17 cellular contexts compared by ENCODE assay signal in the genomic region with DNA sequence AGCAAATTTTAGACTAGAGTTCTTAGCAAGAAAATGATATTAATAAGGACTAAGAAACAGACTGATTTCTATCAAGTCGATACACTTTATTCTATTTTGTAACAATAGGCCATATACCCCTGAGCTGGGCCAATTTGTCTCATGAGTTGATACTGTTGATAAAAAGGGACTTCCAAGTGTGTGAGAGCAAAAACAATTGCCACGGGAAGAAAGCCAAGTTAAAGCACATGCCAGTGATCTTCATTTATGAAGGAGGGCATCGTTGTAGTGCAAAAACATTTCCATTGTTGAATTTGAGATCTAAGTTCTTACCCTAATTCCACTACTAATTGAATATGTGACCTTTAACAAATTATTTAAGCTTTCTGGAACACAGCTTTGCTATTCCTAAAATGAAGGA.
DNase-seq lines count a peak whose midpoint lies in the region; ATAC-seq, FAIRE-seq and TF ChIP-seq lines count a peak whose summit lies in the region.
"Had no signal": no experiment of that assay in that cellular context is flagged by ENCODE, and none has a peak within 500 bp of the region (broad histone marks: within the 10 kb centered on the region; RNA-seq: fewer than 3 reads in every experiment).

No MANE protein-coding gene starts in this region.

- peaks cover 0 to 44% (median 29%) of the 10 kb centered on the region in 9 donors for H3K36me3 ChIP-seq in heart left ventricle

- FAIRE-seq in frontal cortex (lab: Jason Lieb, UNC): no peak
- FAIRE-seq: GM12878, GM18507 had no signal

- no peak for TF ChIP-seq CTCF in heart left ventricle (IDR thresholded peaks at IDR 0.05)
- no peak for TF ChIP-seq CTCF in dorsolateral prefrontal cortex (IDR thresholded peaks at IDR 0.05 in 54 of 56, conservative IDR thresholded peaks at IDR 0.05 in 2 of 56; ENCODE audit: low read depth in 1 of 56, partially characterized antibody in 56 of 56)

- no peaks in the 10 kb centered on the region for H3K9me3 ChIP-seq in heart left ventricle
- H3K9me3 ChIP-seq: SJSA1 had no signal

- DNase-seq in COR-L47 (lab: John Stamatoyannopoulos, UW) (peak; percentile 41), G401 (ENCODE audit: low spot score) (peak; percentile 59), NCI-H69 (lab: John Stamatoyannopoulos, UW) (peak; percentile 53), fibroblast of peridontal ligament (ENCODE audit: extremely low read depth) (peak; percentile 6), heart left ventricle (no peak), dorsolateral prefrontal cortex (no peak), frontal cortex (ENCODE audit: low spot score in 2 of 2) (no peak)
- DNase-seq: Calu3; CD4-positive, alpha-beta T cell; GDM1; GOT3; NCI-H1092; NCI-H187; NCI-H345 had no signal

- intact Hi-C loops in heart left ventricle (cut with DNase I): loop anchor here in 1 of 10 donors (2.0 kb wide), 1 partner anchor 17 kb away; no protein-coding TSS in a partner anchor
- intact Hi-C loops in dorsolateral prefrontal cortex (cut with DNase I): no loop called here

- peaks cover 0 to 28% (median 12%) of the 10 kb centered on the region in 12 donors for H3K4me1 ChIP-seq in heart left ventricle

- TF ChIP-seq POLR2A in heart left ventricle (IDR thresholded peaks at IDR 0.05): no peak

- H3K4me3 ChIP-seq in heart left ventricle (no peak overlapping the region), dorsolateral prefrontal cortex (no peak overlapping the region)
- H3K4me3 ChIP-seq: GM12878, SJSA1 had no signal

- no peaks in the 10 kb centered on the region for H3K27me3 ChIP-seq in heart left ventricle
- H3K27me3 ChIP-seq in dorsolateral prefrontal cortex: no peaks in the 10 kb centered on the region
- H3K27me3 ChIP-seq: SJSA1 had no signal

- H3K27ac ChIP-seq in heart left ventricle: no peak overlapping the region
- H3K27ac ChIP-seq in dorsolateral prefrontal cortex: no peak overlapping the region
- H3K27ac ChIP-seq: SJSA1 had no signal

- in situ Hi-C loops in G401 (cut with HindIII; ENCODE audit: low sequenced_read_pairs): no loop called here

- WGBS in heart left ventricle, 4 donors: 22 to 33% (median 30%) methylated on average over 3 of the region's 3 CpGs

- ATAC-seq in heart left ventricle: no peak
- ATAC-seq: GM12878 had no signal

Comparison
In these comparisons a context has a peak if more than half of its experiments do, and no peak if none do; other contexts are left out.
1. DNase-seq: peak in COR-L47 (single experiment), G401 (single experiment), NCI-H69 (single experiment) and fibroblast of peridontal ligament (single experiment); none in heart left ventricle (0 of 5), dorsolateral prefrontal cortex (0 of 10) and frontal cortex (0 of 2).